28 cellular contexts compared by ENCODE assay signal in the genomic region with DNA sequence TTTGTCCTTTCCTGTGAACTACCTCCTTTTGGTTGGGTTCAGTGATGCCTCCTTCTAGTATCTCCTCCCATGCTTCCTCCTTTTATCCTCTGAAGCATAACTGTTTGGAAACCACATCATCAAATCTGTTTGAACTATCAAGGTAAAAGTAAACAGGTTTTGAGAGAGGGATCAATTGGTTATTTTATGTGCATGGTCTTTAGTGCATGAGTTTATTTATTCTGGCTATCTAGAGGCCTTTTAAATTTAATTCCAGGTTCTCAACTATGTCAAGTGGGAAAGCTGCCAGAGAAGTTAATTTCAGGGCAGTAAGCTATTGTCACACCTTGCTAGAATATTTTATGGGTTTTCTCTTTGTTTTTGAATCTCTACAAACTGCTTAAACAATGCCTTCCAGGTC. TPM values are rescaled to one million over a fixed set of nuclear protein-coding genes. Genes with fewer than 3 reads are reported as not detected.
DNase-seq lines count a peak whose midpoint lies in the region; ATAC-seq lines count a peak whose summit lies in the region.
"Had no signal": no experiment of that assay in that cellular context is flagged by ENCODE, and none has a peak within 500 bp of the region (broad histone marks: within the 10 kb centered on the region; RNA-seq: fewer than 3 reads in every experiment).

No MANE protein-coding gene starts in this region.

- H4K20me1 ChIP-seq in Karpas-422 (ENCODE audit: insufficient read depth, low read depth, low read length) = no peaks in the 10 kb centered on the region

- H3K27ac ChIP-seq in Karpas-422 (ENCODE audit: low read length) (peak overlapping the region; percentile 91), right cardiac atrium (ENCODE audit: low read length) (no peak overlapping the region)
- H3K27ac ChIP-seq: 22Rv1, dorsolateral prefrontal cortex, esophagus muscularis mucosa, left ventricle myocardium inferior, ovary, thoracic aorta had no signal

- no peaks in the 10 kb centered on the region for H3K79me2 ChIP-seq in Karpas-422 (ENCODE audit: low read length)

- H3K4me2 ChIP-seq in Karpas-422 (ENCODE audit: low read depth, low read length, poor library complexity, severe bottlenecking) = no peak overlapping the region

- no peak overlapping the region for H2AFZ ChIP-seq in Karpas-422 (ENCODE audit: low read length)

- no peaks in the 10 kb centered on the region for H3K36me3 Mint-ChIP-seq in activated T-helper 2 cell treated with anti-CD3 and anti-CD28 coated beads, Interferon-gamma antibody, Interleukin-2, Interleukin-4, amounts not matched to agents 10 μg/mL and 5 μg/mL and 100 μg/mL, durations not matched to agents 14 hours and 24 hours and 36 hours (ENCODE audit: low read depth)
- H3K36me3 Mint-ChIP-seq: activated naive CD8-positive, alpha-beta T cell had no signal

- H3K27ac Mint-ChIP-seq in activated T-helper 2 cell treated with anti-CD3 and anti-CD28 coated beads, Interferon-gamma antibody, Interleukin-2, Interleukin-4, amounts not matched to agents 10 μg/mL and 5 μg/mL and 100 μg/mL, durations not matched to agents 14 hours and 24 hours and 36 hours = no peak overlapping the region
- H3K27ac Mint-ChIP-seq: activated naive CD8-positive, alpha-beta T cell had no signal

- H3K9ac ChIP-seq in Karpas-422 (ENCODE audit: low read length) = no peak overlapping the region

- H3K9me2 ChIP-seq in Karpas-422 (replicated peaks; ENCODE audit: insufficient read depth, low read length) = no peaks in the 10 kb centered on the region

- H3K9me3 ChIP-seq in Karpas-422 (ENCODE audit: low read length) = no peaks in the 10 kb centered on the region
- H3K9me3 ChIP-seq in right cardiac atrium (ENCODE audit: control insufficient read depth, low read length) = no peaks in the 10 kb centered on the region
- H3K9me3 ChIP-seq: esophagus muscularis mucosa, ovary, thoracic aorta had no signal

- H3K4me1 ChIP-seq in Karpas-422 (ENCODE audit: low read length) (peaks cover 36% of the 10 kb centered on the region), right cardiac atrium (ENCODE audit: control insufficient read depth, insufficient read depth, low read length) (no peaks in the 10 kb centered on the region)
- H3K4me1 ChIP-seq: esophagus muscularis mucosa, left ventricle myocardium inferior had no signal

- intact Hi-C loops in right cardiac atrium (cut with DNase I) = no loop called here
- intact Hi-C loops in activated T-helper 2 cell treated with anti-CD3 and anti-CD28 coated beads, Interferon-gamma antibody, Interleukin-2, Interleukin-4, amounts not matched to agents 10 μg/mL and 5 μg/mL and 100 μg/mL, durations not matched to agents 14 hours and 24 hours and 36 hours (cut with micrococcal nuclease) = no loop called here

- H3K4me3 ChIP-seq in Karpas-422 (ENCODE audit: low read length) (no peak overlapping the region), right cardiac atrium (ENCODE audit: low read length) (no peak overlapping the region)
- H3K4me3 ChIP-seq: dorsolateral prefrontal cortex, esophagus muscularis mucosa, left ventricle myocardium inferior, ovary, thoracic aorta had no signal

- H3K36me3 ChIP-seq in Karpas-422 (ENCODE audit: insufficient read depth, low read length) = peaks cover 9% of the 10 kb centered on the region; the same call in 1 of the 2 replicates
- H3K36me3 ChIP-seq: left ventricle myocardium inferior, ovary, thoracic aorta had no signal

- no peaks in the 10 kb centered on the region for H3K4me1 Mint-ChIP-seq in activated T-helper 2 cell treated with anti-CD3 and anti-CD28 coated beads, Interferon-gamma antibody, Interleukin-2, Interleukin-4, amounts not matched to agents 10 μg/mL and 5 μg/mL and 100 μg/mL, durations not matched to agents 14 hours and 24 hours and 36 hours (ENCODE audit: low read depth)

- ATAC-seq in right cardiac atrium = no peak
- no peak for ATAC-seq in GM18511 (IDR thresholded peaks at IDR 0.05; ENCODE audit: unreplicated experiment)

- no peak overlapping the region for H3K4me3 Mint-ChIP-seq in activated T-helper 2 cell treated with anti-CD3 and anti-CD28 coated beads, Interferon-gamma antibody, Interleukin-2, Interleukin-4, amounts not matched to agents 10 μg/mL and 5 μg/mL and 100 μg/mL, durations not matched to agents 14 hours and 24 hours and 36 hours (ENCODE audit: low read depth)
- H3K4me3 Mint-ChIP-seq: activated naive CD8-positive, alpha-beta T cell; neural crest cell had no signal

- H3K27me3 Mint-ChIP-seq in activated T-helper 2 cell treated with anti-CD3 and anti-CD28 coated beads, Interferon-gamma antibody, Interleukin-2, Interleukin-4, amounts not matched to agents 10 μg/mL and 5 μg/mL and 100 μg/mL, durations not matched to agents 14 hours and 24 hours and 36 hours (ENCODE audit: low read depth) = peaks cover 1% of the 10 kb centered on the region
- H3K27me3 Mint-ChIP-seq: activated naive CD8-positive, alpha-beta T cell had no signal

- no peaks in the 10 kb centered on the region for H3K27me3 ChIP-seq in Karpas-422 (ENCODE audit: low read length)
- no peaks in the 10 kb centered on the region for H3K27me3 ChIP-seq in right cardiac atrium (ENCODE audit: control insufficient read depth, insufficient read depth)
- H3K27me3 ChIP-seq: dorsolateral prefrontal cortex, esophagus muscularis mucosa, ovary had no signal

- no peaks in the 10 kb centered on the region for H3K9me3 Mint-ChIP-seq in activated T-helper 2 cell treated with anti-CD3 and anti-CD28 coated beads, Interferon-gamma antibody, Interleukin-2, Interleukin-4, amounts not matched to agents 10 μg/mL and 5 μg/mL and 100 μg/mL, durations not matched to agents 14 hours and 24 hours and 36 hours

- DNase-seq in DMS53 (lab: John Stamatoyannopoulos, UW) (peak; percentile 44), DMS53 treated with DMSO at 0.1 percent for 48 hours (lab: John Stamatoyannopoulos, UW; ENCODE audit: unreplicated experiment) (no peak), Karpas-422 (no peak), NCI-H2029 treated with DMSO at 0.1 percent for 48 hours (lab: John Stamatoyannopoulos, UW) (peak; percentile 75), NCI-H774 (lab: John Stamatoyannopoulos, UW) (peak; percentile 78), right cardiac atrium (no peak)
- DNase-seq in activated T-helper 2 cell treated with anti-CD3 and anti-CD28 coated beads, Interferon-gamma antibody, Interleukin-2, Interleukin-4, amounts not matched to agents 10 μg/mL and 5 μg/mL and 100 μg/mL, durations not matched to agents 14 hours and 24 hours and 36 hours (ENCODE audit: low spot score) = no peak
- DNase-seq: activated CD4-positive, alpha-beta T cell treated with anti-CD3 and anti-CD28 coated beads for 48 hours; activated CD8-positive, alpha-beta memory T cell treated with anti-CD3 and anti-CD28 coated beads for 24 hours; activated T-cell treated with anti-CD3 and anti-CD28 coated beads for 4 hours; C1 segment of cervical spinal cord; dorsolateral prefrontal cortex; foreskin fibroblast; islet precursor cell; left ventricle myocardium inferior; mesenchymal stem cell; MV-4-11; NCI-H524; ovary; stimulated activated CD4-positive, alpha-beta T cell treated with anti-CD3 and anti-CD28 coated beads, Interleukin-1b, Interleukin-23, amount 100 ng/mL, for 48 hours; stimulated activated naive CD4-positive, alpha-beta T cell treated with Interleukin-2 at 50 U/mL for 16 hours; T-helper 9 cell had no signal

RNA-seq across cellular contexts. Expression of gene WASF1, which starts 54.1 kb away (rescaled TPM):
- total RNA-seq in Karpas-422 (2014; rRNA removed; shearing (Covaris generic); ENCODE audit: low replicate concordance) = 9.0 and 18.0 TPM in 2 replicates
- 1 to 10 TPM; 1.5 to 3.6 (median 2.3) TPM for total RNA-seq in right cardiac atrium
- polyA plus RNA-seq in right cardiac atrium = 2.0 TPM
- 2.3 TPM in 2 replicates for total RNA-seq in activated T-helper 2 cell treated with anti-CD3 and anti-CD28 coated beads, Interferon-gamma antibody, Interleukin-2, Interleukin-4, amounts not matched to agents 10 μg/mL and 5 μg/mL and 100 μg/mL, durations not matched to agents 14 hours and 24 hours and 36 hours

RNA-seq across cellular contexts. Expression of gene CDC40, which starts 54.9 kb away (rescaled TPM):
- 35.5 and 39.5 TPM in 2 replicates for total RNA-seq in Karpas-422 (2014; rRNA removed; shearing (Covaris generic); ENCODE audit: low replicate concordance)
- total RNA-seq in right cardiac atrium = 10 to 100 TPM; 13.6 to 19.1 (median 15.4) TPM
- 8.1 TPM for polyA plus RNA-seq in right cardiac atrium
- total RNA-seq in activated T-helper 2 cell treated with anti-CD3 and anti-CD28 coated beads, Interferon-gamma antibody, Interleukin-2, Interleukin-4, amounts not matched to agents 10 μg/mL and 5 μg/mL and 100 μg/mL, durations not matched to agents 14 hours and 24 hours and 36 hours = 25.4 and 34.3 TPM in 2 replicates

Comparison
In these comparisons a context has a peak if more than half of its experiments do, and no peak if none do; other contexts are left out.
1. DNase-seq: peak in DMS53 (single experiment), NCI-H2029 treated with DMSO at 0.1 percent for 48 hours (single experiment) and NCI-H774 (single experiment); none in DMS53 treated with DMSO at 0.1 percent for 48 hours (single experiment), Karpas-422 (single experiment), right cardiac atrium (0 of 3) and activated T-helper 2 cell treated with anti-CD3 and anti-CD28 coated beads, Interferon-gamma antibody, Interleukin-2, Interleukin-4, amounts not matched to agents 10 μg/mL and 5 μg/mL and 100 μg/mL, durations not matched to agents 14 hours and 24 hours and 36 hours (single experiment).